8 cellular contexts compared by ENCODE assay signal in the genomic region with DNA sequence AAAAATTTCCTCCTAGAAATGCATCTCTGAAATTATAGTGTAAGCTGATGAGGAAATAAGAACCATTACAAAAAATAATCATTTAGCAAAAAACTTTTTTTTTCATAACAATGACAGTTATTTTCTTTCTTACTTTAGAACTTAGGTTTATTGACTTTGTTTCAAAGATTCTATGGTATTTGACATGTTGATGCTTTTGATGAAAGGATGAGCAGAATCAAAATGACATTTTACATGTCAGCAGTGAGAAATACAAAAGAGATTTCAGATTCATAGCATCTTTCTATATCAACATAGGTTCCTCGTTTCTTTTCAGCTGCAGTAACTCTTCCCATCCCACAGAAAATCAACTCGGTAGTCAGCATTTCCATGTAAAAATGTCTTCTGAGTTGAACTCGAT.
"Had no signal": no experiment of that assay in that cellular context is flagged by ENCODE, and none has a peak within 500 bp of the region (broad histone marks: within the 10 kb centered on the region; RNA-seq: fewer than 3 reads in every experiment).

No MANE protein-coding gene starts in this region.

- H3K4me1 ChIP-seq: HAP-1 had no signal

- H3K36me3 ChIP-seq: HAP-1 had no signal

- H3K4me3 ChIP-seq: GM23248, GM23338, HAP-1 had no signal

- H3K9ac ChIP-seq: GM23248 had no signal

- H3K4me2 ChIP-seq: GM23338 had no signal

- H3K9me3 ChIP-seq: HAP-1 had no signal

- H3K27ac ChIP-seq: GM23248 had no signal

- DNase-seq: GM23248, GOT3, H7, H9, HCEC 1CT, HFFc6 had no signal

- H2AFZ ChIP-seq: GM23248, GM23338 had no signal
